Comparison of ENCODE assay signal across 14 cellular contexts in genomic region chr1:243409284-243409683, GRCh38.
DNase-seq lines count a peak whose midpoint lies in the region; ATAC-seq and TF ChIP-seq lines count a peak whose summit lies in the region.
"Had no signal": no experiment of that assay in that cellular context is flagged by ENCODE, and none has a peak within 500 bp of the region (broad histone marks: within the 10 kb centered on the region; RNA-seq: fewer than 3 reads in every experiment).

No MANE protein-coding gene starts in this region.

- no TSS peak for BruUV-seq in Panc1 (replicated peaks; lab: Mats Ljungman, UMichigan)

- TF ChIP-seq CTCF in Panc1 (IDR thresholded peaks at IDR 0.05) (peak; percentile 37; the same call in 1 of the 2 replicates), foreskin keratinocyte (conservative IDR thresholded peaks at IDR 0.05) (peak; percentile 41)

- POLR2A ChIA-PET in Panc1 (lab: Charles Lee), result interaction anchor here (0.6 kb wide), 1 partner anchor 327 kb away, joined by 3 read pairs; no protein-coding TSS in a partner anchor

- H3K4me3 ChIP-seq in Panc1 (ENCODE audit: low read depth in 2 of 2, low read length in 2 of 2), result no peak overlapping the region
- H3K4me3 ChIP-seq: ascending aorta, mucosa of descending colon, smooth muscle cell had no signal

- in situ Hi-C loops in Panc1 (cut with HindIII; ENCODE audit: low pct_unique_long_range_greater_than_20kb, low sequenced_read_pairs), result no loop called here

- H3K27me3 ChIP-seq in Panc1 (ENCODE audit: control insufficient read depth, insufficient read depth, low read length) (no peaks in the 10 kb centered on the region), foreskin keratinocyte (no peaks in the 10 kb centered on the region)
- H3K27me3 ChIP-seq: ascending aorta had no signal

- H3K9me3 ChIP-seq in Panc1 (ENCODE audit: control insufficient read depth, insufficient read depth, low read depth, low read length), result no peaks in the 10 kb centered on the region
- H3K9me3 ChIP-seq: ascending aorta, mucosa of descending colon had no signal

- H3K36me3 ChIP-seq in Panc1 (ENCODE audit: control insufficient read depth, insufficient read depth, low read length), result no peaks in the 10 kb centered on the region
- H3K36me3 ChIP-seq: ascending aorta had no signal

- H3K27ac ChIP-seq in Panc1 (ENCODE audit: low read length) (no peak overlapping the region), foreskin keratinocyte (no peak overlapping the region)
- H3K27ac ChIP-seq: ascending aorta, HL-60 had no signal

- DNase-seq in COLO829 (ENCODE audit: low spot score) (peak; percentile 10), Panc1 (ENCODE audit: low read depth, low spot score) (no peak), foreskin keratinocyte (no peak), GM03348 (ENCODE audit: low spot score) (no peak), SKM-1 treated with dmso at 0.1 percent for 144 hours (lab: John Stamatoyannopoulos, UW; ENCODE audit: unreplicated experiment) (no peak)
- DNase-seq in stimulated activated CD4-positive, alpha-beta T cell treated with anti-CD3 and anti-CD28 coated beads, Interleukin-2, amount 100 ng/mL, for 24 hours, result no peak
- DNase-seq: DMS79, mucosa of descending colon had no signal

- intact Hi-C loops in Panc1 (cut with micrococcal nuclease; ENCODE audit: unreplicated experiment), result no loop called here

- H3K4me1 ChIP-seq in Panc1 (ENCODE audit: control insufficient read depth, insufficient read depth, low read length) (no peaks in the 10 kb centered on the region), foreskin keratinocyte (peaks cover 6% of the 10 kb centered on the region)
- H3K4me1 ChIP-seq: ascending aorta had no signal

- ATAC-seq in GM19351 (IDR thresholded peaks at IDR 0.05; ENCODE audit: unreplicated experiment), result peak; percentile 45
- no peak for ATAC-seq in Panc1
- ATAC-seq in foreskin keratinocyte, result no peak
- ATAC-seq in GM18873 (IDR thresholded peaks at IDR 0.05; ENCODE audit: low FRiP score, unreplicated experiment), result no peak
- ATAC-seq: mucosa of descending colon; stimulated activated effector memory CD8-positive, alpha-beta T cell treated with anti-CD3 and anti-CD28 coated beads, Interleukin-12 subunit alpha, Interleukin-12 subunit beta, amount 100 ng/mL, for 72 hours had no signal

- CTCF ChIA-PET in Panc1 (lab: Charles Lee), result no interaction called here
